ENCODE assay signal across 1 cellular context in genomic region chr6:131322121-131322520, GRCh38.
TF ChIP-seq lines count a peak whose summit lies in the region.

No MANE protein-coding gene starts in this region.

TF ChIP-seq in H1, 55 proteins besides CTCF, POLR2A, EP300 and RAD21:
- TF ChIP-seq ASH2L (IDR thresholded peaks at IDR 0.05; ENCODE audit: low read length), result no peak
